ENCODE assay signal across 25 cellular contexts in genomic region chr22:38129021-38129420, GRCh38. TPM values are rescaled to one million over a fixed set of nuclear protein-coding genes. Genes with fewer than 3 reads are reported as not detected.
"Had no signal": no experiment of that assay in that cellular context is flagged by ENCODE, and none has a peak within 500 bp of the region (broad histone marks: within the 10 kb centered on the region; RNA-seq: fewer than 3 reads in every experiment).

No MANE protein-coding gene starts in this region.

- H3K9me3 Mint-ChIP-seq: IgD-negative memory B cell had no signal

- H3K27ac Mint-ChIP-seq: IgD-negative memory B cell had no signal

- H3K9ac ChIP-seq: KMS-11, SK-N-SH had no signal

- DNase-seq: Kasumi-1, MM.1S, NCI-H1092 treated with DMSO at 0.1 percent for 48 hours, NCI-H1436, NCI-H187, NCI-H2029, NCI-H2081 treated with DMSO at 0.1 percent for 48 hours, NCI-H2171, NCI-H226, NCI-H446, NCI-H510A, NCI-H524 treated with DMSO at 0.1 percent for 48 hours, NCI-H69, NCI-H774, RPMI8226, SHP77, SK-N-SH had no signal

- H3K27ac ChIP-seq: HL-60, KMS-11 had no signal

- FAIRE-seq: HTR-8/SVneo, K562, RCC 7860 had no signal

- H3K4me2 ChIP-seq: KMS-11, SK-N-SH had no signal

- H3K9me3 ChIP-seq: SK-N-SH had no signal

- H3K4me3 ChIP-seq: K562 had no signal

- ATAC-seq: K562 had no signal

- H3K27me3 Mint-ChIP-seq: IgD-negative memory B cell had no signal

- H3K4me3 Mint-ChIP-seq: IgD-negative memory B cell had no signal

RNA-seq across cellular contexts. Expression of gene BAIAP2L2, which starts 18.5 kb away (rescaled TPM):
- total RNA-seq: M059J had no signal
- polyA plus RNA-seq: IgD-negative memory B cell had no signal

RNA-seq across cellular contexts. Expression of gene SLC16A8, which starts 45.0 kb away (rescaled TPM):
- total RNA-seq: K562, M059J, SK-MEL-5 had no signal
- polyA plus RNA-seq: IgD-negative memory B cell, K562, SK-N-SH had no signal
